8 cellular contexts compared by ENCODE assay signal in genomic region chr17:40107266-40107980, GRCh38. TPM values are rescaled to one million over a fixed set of nuclear protein-coding genes. Genes with fewer than 3 reads are reported as not detected.
A peak's percentile ranks its signal among the peaks of the same experiment; 100 is the strongest.
DNase-seq lines count a peak whose midpoint lies in the region; ATAC-seq, FAIRE-seq and TF ChIP-seq lines count a peak whose summit lies in the region.

No MANE protein-coding gene starts in this region.

- no peak for FAIRE-seq in endothelial cell of umbilical vein (lab: Jason Lieb, UNC)
- no peak for FAIRE-seq in pancreas (lab: Jason Lieb, UNC)

- CTCF ChIA-PET in RWPE1 (lab: Yijun Ruan, JAX) (no interaction called here), endothelial cell of umbilical vein (lab: Charles Lee) (no interaction called here)

- in situ Hi-C loops in Caki2 (cut with HindIII; ENCODE audit: low pct_unique_long_range_greater_than_20kb, low sequenced_read_pairs), result loop anchor here (10.0 kb wide), 1 partner anchor 67 kb away; the partner anchor contains the start of gene RAPGEFL1

- intact Hi-C loops in endothelial cell of umbilical vein (cut with micrococcal nuclease) (no loop called here), pancreas (cut with DNase I) (no loop called here)

- H3K27me3 ChIP-seq in endothelial cell of umbilical vein (ENCODE audit: control insufficient read depth in 2 of 2, insufficient read depth in 2 of 2, low read length in 2 of 2) (no peaks in the 10 kb centered on the region), pancreas (no peaks in the 10 kb centered on the region)

- H3K4me1 ChIP-seq in endothelial cell of umbilical vein (ENCODE audit: control insufficient read depth, extremely low read depth, insufficient read depth, low read length) (peaks cover 54% of the 10 kb centered on the region), pancreas (peaks cover 52 to 60% (median 56%) of the 10 kb centered on the region in 3 donors)

- WGBS in pancreas, 2 donors, result 80% methylated on average over 12 of the region's 12 CpGs

- DNase-seq in Caki2 (ENCODE audit: low read depth), result peak; percentile 47
- DNase-seq in RWPE1 (ENCODE audit: low spot score), result no peak
- DNase-seq in endothelial cell of umbilical vein (ENCODE audit: low read depth, low spot score), result no peak
- DNase-seq in pancreas, result peak in 1 of 6 donors; percentile 26
- no peak for DNase-seq in midbrain (lab: John Stamatoyannopoulos, UW)
- DNase-seq in NCI-H2227 treated with DMSO at 0.1 percent for 48 hours (lab: John Stamatoyannopoulos, UW), result no peak
- no peak for DNase-seq in NCI-H2081 treated with DMSO at 0.1 percent for 48 hours (lab: John Stamatoyannopoulos, UW)

- H3K27ac ChIP-seq in RWPE1, result peak overlapping the region; percentile 76
- peak overlapping the region; percentile 88 for H3K27ac ChIP-seq in endothelial cell of umbilical vein (ENCODE audit: insufficient read depth, low read depth, low read length)
- H3K27ac ChIP-seq in pancreas, result peak overlapping the region; percentile 72 to 93 (median 81)

- no peaks in the 10 kb centered on the region for H3K36me3 ChIP-seq in endothelial cell of umbilical vein (ENCODE audit: control insufficient read depth in 2 of 2, extremely low read depth in 1 of 2, insufficient read depth in 2 of 2, low read length in 2 of 2)
- no peaks in the 10 kb centered on the region for H3K36me3 ChIP-seq in pancreas

- H3K4me3 ChIP-seq in endothelial cell of umbilical vein (replicated peaks in 1 of 3; ENCODE audit: insufficient read depth in 1 of 3, low read depth in 1 of 3, low read length in 3 of 3) (no peak overlapping the region), pancreas (no peak overlapping the region)

- ATAC-seq in pancreas (no peak), HG02759 (IDR thresholded peaks at IDR 0.05; ENCODE audit: unreplicated experiment) (no peak)

- POLR2A ChIA-PET in RWPE1 (lab: Yijun Ruan, JAX; ENCODE audit: low non-redundant PET) (interaction anchor here (0.6 kb wide), 1 partner anchor 120 kb away, joined by 10 read pairs; no protein-coding TSS in a partner anchor), endothelial cell of umbilical vein (lab: Charles Lee) (no interaction called here)

- H3K9me1 ChIP-seq in endothelial cell of umbilical vein (replicated peaks; ENCODE audit: control insufficient read depth, extremely low read depth, insufficient read depth, low read length), result no peaks in the 10 kb centered on the region

- no peaks in the 10 kb centered on the region for H4K20me1 ChIP-seq in endothelial cell of umbilical vein (replicated peaks; ENCODE audit: control insufficient read depth, extremely low read depth, insufficient read depth, low read length)

- H3K4me2 ChIP-seq in endothelial cell of umbilical vein (ENCODE audit: insufficient read depth, low read length), result peak overlapping the region; percentile 1

- peak overlapping the region; percentile 59 for H3K9ac ChIP-seq in endothelial cell of umbilical vein (replicated peaks; ENCODE audit: extremely low read depth, insufficient read depth, low read length)

- H2AFZ ChIP-seq in endothelial cell of umbilical vein (ENCODE audit: low read depth, low read length), result peak overlapping the region; percentile 45

- no peaks in the 10 kb centered on the region for H3K79me2 ChIP-seq in endothelial cell of umbilical vein (ENCODE audit: control insufficient read depth, insufficient read depth, low read length)

- no TSS peak for BruUV-seq in endothelial cell of umbilical vein (replicated peaks; lab: Mats Ljungman, UMichigan)

- dilution Hi-C loops in endothelial cell of umbilical vein (cut with MboI; ENCODE audit: extremely low pct_ligation_motif_present, low sequenced_read_pairs), result no loop called here

- no peaks in the 10 kb centered on the region for H3K9me3 ChIP-seq in endothelial cell of umbilical vein (replicated peaks; ENCODE audit: control insufficient read depth, insufficient read depth, low read length)
- no peaks in the 10 kb centered on the region for H3K9me3 ChIP-seq in pancreas

- TF ChIP-seq CTCF in RWPE1 (conservative IDR thresholded peaks at IDR 0.05; ENCODE audit: low read depth), result no peak
- no peak for TF ChIP-seq CTCF in endothelial cell of umbilical vein (IDR thresholded peaks at IDR 0.05; ENCODE audit: extremely low read depth in 1 of 2, insufficient read depth in 1 of 2, low read depth in 1 of 2, low read length in 2 of 2)
- TF ChIP-seq CTCF in pancreas (IDR thresholded peaks at IDR 0.05), result no peak

- TF ChIP-seq POLR2A in endothelial cell of umbilical vein (IDR thresholded peaks at IDR 0.05; ENCODE audit: low read depth, low read length), result no peak

TF ChIP-seq in endothelial cell of umbilical vein, 7 proteins besides CTCF, POLR2A, EP300 and RAD21 (continues in another document):
- TF ChIP-seq JUN (IDR thresholded peaks at IDR 0.05; ENCODE audit: borderline replicate concordance, insufficient read depth, insufficient read length, low read depth) (no peak), GATA2 (IDR thresholded peaks at IDR 0.05; ENCODE audit: insufficient read depth, insufficient read length, low read depth, low read length) (no peak), FOS (IDR thresholded peaks at IDR 0.05; ENCODE audit: borderline replicate concordance, insufficient read depth, low read length) (no peak), EZH2 (IDR thresholded peaks at IDR 0.05; ENCODE audit: borderline replicate concordance, low read depth, low read length, severe bottlenecking) (no peak)

RNA-seq across cellular contexts. Expression of gene NR1D1, which starts 7.0 kb away (rescaled TPM):
- total RNA-seq in Caki2 (2014; rRNA removed; shearing (Covaris generic); ENCODE audit: low replicate concordance), result 1.1 and 1.6 TPM in 2 replicates
- total RNA-seq in endothelial cell of umbilical vein (5.2 and 6.1 TPM in 2 replicates), pancreas (10 to 100 TPM in 4 of 6 donors, 1 to 10 TPM in 2; 4.8 to 16.6 (median 11.2) TPM)
- polyA plus RNA-seq in endothelial cell of umbilical vein (2.3 and 2.5 TPM in 2 replicates), pancreas (10 to 100 TPM; 11.0 to 17.5 TPM)
- 2.5 and 3.0 TPM in 2 replicates for polyA plus RNA-seq in endothelial cell of umbilical vein (2011; cell fraction: cytosol; rRNA removed)
- polyA plus RNA-seq in endothelial cell of umbilical vein (2011; cell fraction: nucleus; rRNA removed), result 7.6 and 11.8 TPM in 2 replicates
- 5.3 and 8.8 TPM in 2 replicates for polyA plus RNA-seq in endothelial cell of umbilical vein (2012)
- 2.2 and 3.5 TPM in 2 replicates for polyA minus RNA-seq in endothelial cell of umbilical vein
- 3.9 TPM for polyA minus RNA-seq in endothelial cell of umbilical vein (2011; cell fraction: cytosol; rRNA and poly(A)+ RNA removed)
- 6.3 and 11.7 TPM in 2 replicates for polyA minus RNA-seq in endothelial cell of umbilical vein (2011; cell fraction: nucleus; rRNA and poly(A)+ RNA removed)

RNA-seq across cellular contexts. Expression of gene MSL1, which starts 14.3 kb away (rescaled TPM):
- 32.3 and 42.7 TPM in 2 replicates for total RNA-seq in Caki2 (2014; rRNA removed; shearing (Covaris generic); ENCODE audit: low replicate concordance)
- 90.8 and 95.0 TPM in 2 replicates for total RNA-seq in endothelial cell of umbilical vein
- polyA plus RNA-seq in endothelial cell of umbilical vein, result 27.7 and 30.9 TPM in 2 replicates
- polyA plus RNA-seq in endothelial cell of umbilical vein (2011; cell fraction: cytosol; rRNA removed), result 44.4 and 44.8 TPM in 2 replicates
- 136 and 195 TPM in 2 replicates for polyA plus RNA-seq in endothelial cell of umbilical vein (2011; cell fraction: nucleus; rRNA removed)
- 67.5 and 74.7 TPM in 2 replicates for polyA plus RNA-seq in endothelial cell of umbilical vein (2012)
- polyA minus RNA-seq in endothelial cell of umbilical vein, result 36.7 and 37.8 TPM in 2 replicates
- polyA minus RNA-seq in endothelial cell of umbilical vein (2011; cell fraction: cytosol; rRNA and poly(A)+ RNA removed), result 29.3 TPM
- 39.9 and 47.9 TPM in 2 replicates for polyA minus RNA-seq in endothelial cell of umbilical vein (2011; cell fraction: nucleus; rRNA and poly(A)+ RNA removed)
- total RNA-seq in pancreas, result 10 to 100 TPM; 21.0 to 44.6 (median 29.2) TPM
- 100 to 1,000 TPM in 1 of 2 donors, 10 to 100 TPM in 1; 71.0 to 105 TPM for polyA plus RNA-seq in pancreas

RNA-seq across cellular contexts. Expression of gene CASC3, which starts 32.9 kb away (rescaled TPM):
- total RNA-seq in Caki2 (2014; rRNA removed; shearing (Covaris generic); ENCODE audit: low replicate concordance), result 27.5 and 37.9 TPM in 2 replicates
- total RNA-seq in endothelial cell of umbilical vein (91.2 and 107 TPM in 2 replicates), pancreas (10 to 100 TPM; 31.3 to 46.2 (median 40.8) TPM)
- polyA plus RNA-seq in endothelial cell of umbilical vein (59.9 and 64.1 TPM in 2 replicates), pancreas (10 to 100 TPM; 35.2 to 42.3 TPM)
- polyA plus RNA-seq in endothelial cell of umbilical vein (2011; cell fraction: cytosol; rRNA removed), result 42.1 and 43.5 TPM in 2 replicates
- 173 and 182 TPM in 2 replicates for polyA plus RNA-seq in endothelial cell of umbilical vein (2011; cell fraction: nucleus; rRNA removed)
- polyA plus RNA-seq in endothelial cell of umbilical vein (2012), result 63.5 and 73.6 TPM in 2 replicates
- 68.1 and 70.7 TPM in 2 replicates for polyA minus RNA-seq in endothelial cell of umbilical vein
- polyA minus RNA-seq in endothelial cell of umbilical vein (2011; cell fraction: cytosol; rRNA and poly(A)+ RNA removed), result 18.6 TPM
- polyA minus RNA-seq in endothelial cell of umbilical vein (2011; cell fraction: nucleus; rRNA and poly(A)+ RNA removed), result 51.7 and 69.2 TPM in 2 replicates

RNA-seq across cellular contexts. Expression of gene THRA, which starts 44.7 kb away (rescaled TPM):
- 9.1 and 16.4 TPM in 2 replicates for total RNA-seq in Caki2 (2014; rRNA removed; shearing (Covaris generic); ENCODE audit: low replicate concordance)
- 24.9 and 29.6 TPM in 2 replicates for total RNA-seq in endothelial cell of umbilical vein
- 17.4 and 18.8 TPM in 2 replicates for polyA plus RNA-seq in endothelial cell of umbilical vein
- 17.9 and 18.5 TPM in 2 replicates for polyA plus RNA-seq in endothelial cell of umbilical vein (2011; cell fraction: cytosol; rRNA removed)
- 14.3 and 20.5 TPM in 2 replicates for polyA plus RNA-seq in endothelial cell of umbilical vein (2011; cell fraction: nucleus; rRNA removed)
- 22.3 and 27.8 TPM in 2 replicates for polyA plus RNA-seq in endothelial cell of umbilical vein (2012)
- polyA minus RNA-seq in endothelial cell of umbilical vein, result 18.1 and 19.7 TPM in 2 replicates
- polyA minus RNA-seq in endothelial cell of umbilical vein (2011; cell fraction: cytosol; rRNA and poly(A)+ RNA removed), result 7.4 TPM
- polyA minus RNA-seq in endothelial cell of umbilical vein (2011; cell fraction: nucleus; rRNA and poly(A)+ RNA removed), result 6.3 and 8.5 TPM in 2 replicates
- total RNA-seq in pancreas, result 10 to 100 TPM; 13.8 to 28.1 (median 20.6) TPM
- polyA plus RNA-seq in pancreas, result 10 to 100 TPM; 22.4 to 35.7 TPM

RNA-seq across cellular contexts. Expression of gene MED24, which starts 53.2 kb away (rescaled TPM):
- 36.7 and 97.2 TPM in 2 replicates for total RNA-seq in Caki2 (2014; rRNA removed; shearing (Covaris generic); ENCODE audit: low replicate concordance)
- total RNA-seq in endothelial cell of umbilical vein (120 and 124 TPM in 2 replicates), pancreas (10 to 100 TPM; 22.1 to 43.7 (median 29.1) TPM)
- polyA plus RNA-seq in endothelial cell of umbilical vein (120 and 122 TPM in 2 replicates), pancreas (10 to 100 TPM; 58.5 to 60.1 TPM)
- polyA plus RNA-seq in endothelial cell of umbilical vein (2011; cell fraction: cytosol; rRNA removed), result 98.6 and 101 TPM in 2 replicates
- polyA plus RNA-seq in endothelial cell of umbilical vein (2011; cell fraction: nucleus; rRNA removed), result 353 and 444 TPM in 2 replicates
- polyA plus RNA-seq in endothelial cell of umbilical vein (2012), result 97.1 and 98.7 TPM in 2 replicates
- 152 and 208 TPM in 2 replicates for polyA minus RNA-seq in endothelial cell of umbilical vein
- polyA minus RNA-seq in endothelial cell of umbilical vein (2011; cell fraction: cytosol; rRNA and poly(A)+ RNA removed), result 84.2 TPM
- 180 and 192 TPM in 2 replicates for polyA minus RNA-seq in endothelial cell of umbilical vein (2011; cell fraction: nucleus; rRNA and poly(A)+ RNA removed)
